ENCODE assay signal across 8 cellular contexts in the genomic region with DNA sequence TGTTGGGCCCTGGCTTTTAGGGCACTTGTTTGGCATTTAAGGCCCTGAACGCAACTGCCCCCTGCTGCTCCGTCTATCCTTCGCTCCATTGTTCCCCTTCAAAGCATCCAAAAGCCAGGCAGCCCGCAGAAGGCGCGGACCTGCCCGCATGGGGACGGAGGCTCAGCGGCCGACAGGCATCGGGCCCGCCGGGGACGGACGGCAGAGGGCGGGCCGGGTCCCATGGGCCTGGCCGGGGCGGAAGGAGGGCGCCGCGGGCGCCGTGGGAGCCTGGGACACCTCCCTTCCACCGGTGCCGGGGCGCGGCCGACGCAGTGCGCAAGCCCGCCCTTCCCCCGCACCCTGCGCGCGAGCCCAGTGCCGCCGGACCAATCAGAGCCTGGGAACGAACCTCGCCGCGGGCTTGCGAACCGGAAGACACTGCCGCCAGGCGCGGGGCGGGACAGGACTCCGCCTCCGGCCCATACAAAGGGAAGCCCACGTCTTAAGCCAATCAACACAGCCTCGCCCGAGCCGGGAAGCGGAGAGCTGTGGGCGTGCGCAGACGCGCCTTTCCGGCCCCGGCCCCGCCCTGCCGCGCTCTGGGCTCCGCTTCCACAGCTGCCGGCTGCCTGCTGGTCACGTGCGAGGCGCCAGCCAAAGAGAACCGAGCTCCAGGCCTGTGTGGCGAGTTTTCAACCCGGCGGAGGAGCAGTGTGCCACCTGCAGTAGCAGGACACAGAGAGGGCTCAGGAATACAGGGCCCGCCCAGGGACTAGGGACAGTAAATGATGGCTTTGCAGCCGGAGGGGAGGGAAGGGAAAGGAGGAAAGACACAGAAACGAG. TPM values are rescaled to one million over a fixed set of nuclear protein-coding genes. Genes with fewer than 3 reads are reported as not detected.
DNase-seq lines count a peak whose midpoint lies in the region; ATAC-seq and TF ChIP-seq lines count a peak whose summit lies in the region.

No MANE protein-coding gene starts in this region.

- peaks cover 1 to 33% of the 10 kb centered on the region in 2 donors for H3K4me1 ChIP-seq in left lung

- no peak for TF ChIP-seq CTCF in left lung (IDR thresholded peaks at IDR 0.05)

- peaks cover 0 to 30% of the 10 kb centered on the region in 2 donors for H3K36me3 ChIP-seq in left lung

- H3K4me3 Mint-ChIP-seq in dendritic cell treated with granulocyte-macrophage colony-stimulating factor and Interleukin-4, amounts not matched to agents 40 ng/mL and 50 ng/mL, for 4 days = peak overlapping the region; percentile 85

- intact Hi-C loops in dendritic cell treated with granulocyte-macrophage colony-stimulating factor and Interleukin-4, amounts not matched to agents 40 ng/mL and 50 ng/mL, for 4 days (cut with micrococcal nuclease) = no loop called here
- intact Hi-C loops in left lung (cut with DNase I) = no loop called here

- ATAC-seq in GM19395 (IDR thresholded peaks at IDR 0.05; ENCODE audit: unreplicated experiment) (peak; percentile 78), HG03558 (IDR thresholded peaks at IDR 0.05; ENCODE audit: extremely low read depth, unreplicated experiment) (peak; percentile 46), left lung (peak; percentile 92)

- H3K27ac ChIP-seq in left lung = peak overlapping the region; percentile 96 to 97

- H3K9me3 ChIP-seq in left lung = no peaks in the 10 kb centered on the region

- DNase-seq in CD1c-positive myeloid dendritic cell (ENCODE audit: extremely low spot score) (peak; percentile 96), NCI-H748 (lab: John Stamatoyannopoulos, UW; ENCODE audit: unreplicated experiment) (peak; percentile 98), left lung (peak; percentile 97 to 98)
- peak; percentile 74 to 84 for DNase-seq in activated CD4-positive, alpha-beta T cell treated with anti-CD3 and anti-CD28 coated beads, Interleukin-2, amount 50 U/mL, for 24 hours (ENCODE audit: low read depth in 1 of 2, low spot score in 1 of 2)
- DNase-seq in stimulated activated CD4-positive, alpha-beta T cell treated with anti-CD3 and anti-CD28 coated beads, Interleukin-2, amount 100 ng/mL, for 4 hours (ENCODE audit: low read depth) = peak; percentile 86

- H3K27ac Mint-ChIP-seq in dendritic cell treated with granulocyte-macrophage colony-stimulating factor and Interleukin-4, amounts not matched to agents 40 ng/mL and 50 ng/mL, for 4 days = peak overlapping the region; percentile 95

- peak overlapping the region; percentile 35 to 57 for H3K4me3 ChIP-seq in left lung

- H3K4me1 Mint-ChIP-seq in dendritic cell treated with granulocyte-macrophage colony-stimulating factor and Interleukin-4, amounts not matched to agents 40 ng/mL and 50 ng/mL, for 4 days (ENCODE audit: low read depth) = peaks cover 54% of the 10 kb centered on the region

- no peaks in the 10 kb centered on the region for H3K27me3 Mint-ChIP-seq in dendritic cell treated with granulocyte-macrophage colony-stimulating factor and Interleukin-4, amounts not matched to agents 40 ng/mL and 50 ng/mL, for 4 days

- H3K9me3 Mint-ChIP-seq in dendritic cell treated with granulocyte-macrophage colony-stimulating factor and Interleukin-4, amounts not matched to agents 40 ng/mL and 50 ng/mL, for 4 days = no peaks in the 10 kb centered on the region

- no peaks in the 10 kb centered on the region for H3K27me3 ChIP-seq in left lung

- peaks cover 75% of the 10 kb centered on the region for H3K36me3 Mint-ChIP-seq in dendritic cell treated with granulocyte-macrophage colony-stimulating factor and Interleukin-4, amounts not matched to agents 40 ng/mL and 50 ng/mL, for 4 days (ENCODE audit: low read depth)

RNA-seq across cellular contexts. Expression of a gene that starts 2.1 kb away (rescaled TPM):
- 10 to 100 TPM; 35.6 to 96.2 TPM for total RNA-seq in left lung

RNA-seq across cellular contexts. Expression of a gene that starts 6.7 kb away (rescaled TPM):
- total RNA-seq in left lung = 100 to 1,000 TPM in 1 of 2 donors, 10 to 100 TPM in 1; 87.5 to 105 TPM

RNA-seq across cellular contexts. Expression of a gene that starts 16.3 kb away (rescaled TPM):
- 10 to 100 TPM; 44.7 to 62.1 TPM for total RNA-seq in left lung

RNA-seq across cellular contexts. Expression of a gene that starts 23.7 kb away (rescaled TPM):
- total RNA-seq in left lung = 1 to 10 TPM in 1 of 2 donors, under 1 TPM in 1; 0.87 to 1.3 TPM

RNA-seq across cellular contexts. Expression of a gene that starts 42.2 kb away (rescaled TPM):
- total RNA-seq in left lung = under 1 TPM; 0.55 to 0.86 TPM

Comparison
In these comparisons a context has a peak if more than half of its experiments do, and no peak if none do; other contexts are left out.
1. Peak in every context shown above with its lines: DNase-seq, ATAC-seq, H3K4me3 ChIP-seq and H3K27ac ChIP-seq.